Comparison of ENCODE assay signal across 19 cellular contexts in genomic region chr3:157922614-157923013, GRCh38.
DNase-seq lines count a peak whose midpoint lies in the region; ATAC-seq and TF ChIP-seq lines count a peak whose summit lies in the region.
"Had no signal": no experiment of that assay in that cellular context is flagged by ENCODE, and none has a peak within 500 bp of the region (broad histone marks: within the 10 kb centered on the region; RNA-seq: fewer than 3 reads in every experiment).

No MANE protein-coding gene starts in this region.

- H3K4me1 Mint-ChIP-seq in endodermal cell, result no peaks in the 10 kb centered on the region
- H3K4me1 Mint-ChIP-seq: central memory CD8-positive, alpha-beta T cell had no signal

- H3K9ac ChIP-seq in endodermal cell (ENCODE audit: extremely low read depth, low read length, poor library complexity, severe bottlenecking), result no peak overlapping the region

- TF ChIP-seq CTCF in endodermal cell (conservative IDR thresholded peaks at IDR 0.05), result no peak

- no peaks in the 10 kb centered on the region for H3K27me3 ChIP-seq in endodermal cell (ENCODE audit: control insufficient read depth, insufficient read depth, low read length, poor library complexity, severe bottlenecking)
- H3K27me3 ChIP-seq: uterus had no signal

- WGBS in endodermal cell (ENCODE audit: insufficient coverage in 1 of 2, insufficient read length in 1 of 2), 2 experiments, result 100% methylated on average over 1 of the region's 1 CpG; no CpG with 5 or more reads in 1 of the 2 experiments

- no peak overlapping the region for H3K4me3 Mint-ChIP-seq in endodermal cell
- H3K4me3 Mint-ChIP-seq: activated T-helper 17 cell treated with anti-CD3 and anti-CD28 coated beads, Interleukin-2, amount 50 U/mL, for 72 hours; central memory CD8-positive, alpha-beta T cell; effector memory CD8-positive, alpha-beta T cell; T-helper 2 cell treated with Interferon-gamma antibody and Interleukin-4, amounts not matched to agents 5 μg/mL and 100 μg/mL, for 36 hours had no signal

- no peaks in the 10 kb centered on the region for H3K36me3 ChIP-seq in endodermal cell (ENCODE audit: control insufficient read depth, insufficient read depth, low read length)
- H3K36me3 ChIP-seq: lower lobe of right lung, uterus had no signal

- H3K27ac ChIP-seq in endodermal cell (ENCODE audit: low read depth, low read length), result no peak overlapping the region
- H3K27ac ChIP-seq: C4-2B, lower lobe of right lung, uterus had no signal

- H3K4me1 ChIP-seq in endodermal cell (ENCODE audit: control insufficient read depth, insufficient read depth, low read length), result no peaks in the 10 kb centered on the region
- H3K4me1 ChIP-seq: lower lobe of right lung, uterus had no signal

- no peak overlapping the region for H3K27ac Mint-ChIP-seq in endodermal cell
- H3K27ac Mint-ChIP-seq: activated T-helper 17 cell treated with anti-CD3 and anti-CD28 coated beads, Interleukin-2, amount 50 U/mL, for 72 hours; effector memory CD8-positive, alpha-beta T cell; T-helper 2 cell treated with Interferon-gamma antibody and Interleukin-4, amounts not matched to agents 5 μg/mL and 100 μg/mL, for 36 hours had no signal

- H3K27me3 Mint-ChIP-seq in endodermal cell (ENCODE audit: insufficient read depth), result no peaks in the 10 kb centered on the region
- H3K27me3 Mint-ChIP-seq: effector memory CD8-positive, alpha-beta T cell had no signal

- H3K36me3 Mint-ChIP-seq in endodermal cell (ENCODE audit: low read depth), result no peaks in the 10 kb centered on the region

- DNase-seq in endodermal cell (no peak), SHP77 (lab: John Stamatoyannopoulos, UW) (no peak), SHP77 treated with DMSO at 0.1 percent for 48 hours (lab: John Stamatoyannopoulos, UW) (no peak)
- DNase-seq: activated CD4-positive, CD25-positive, alpha-beta regulatory T cell treated with anti-CD3 and anti-CD28 coated beads, Interleukin-2, amount 50 U/mL, for 72 hours; DMS153; effector memory CD8-positive, alpha-beta T cell; head of caudate nucleus; lower lobe of right lung; NCI-H748 treated with DMSO at 0.1 percent for 48 hours; uterus had no signal

- no peak overlapping the region for H3K4me3 ChIP-seq in endodermal cell (ENCODE audit: low read length)
- H3K4me3 ChIP-seq: lower lobe of right lung, uterus had no signal

- H3K9me3 Mint-ChIP-seq in endodermal cell, result peaks cover 2% of the 10 kb centered on the region
- H3K9me3 Mint-ChIP-seq: effector memory CD8-positive, alpha-beta T cell; T-helper 2 cell treated with Interferon-gamma antibody and Interleukin-4, amounts not matched to agents 5 μg/mL and 100 μg/mL, for 36 hours had no signal

- ATAC-seq in GM18498 (IDR thresholded peaks at IDR 0.05; ENCODE audit: unreplicated experiment), result peak; percentile 84
- ATAC-seq in GM19035 (IDR thresholded peaks at IDR 0.05; ENCODE audit: unreplicated experiment), result peak; percentile 73
- peak; percentile 85 for ATAC-seq in HG02571 (IDR thresholded peaks at IDR 0.05; ENCODE audit: unreplicated experiment)
- peak; percentile 87 for ATAC-seq in HG03342 (IDR thresholded peaks at IDR 0.05; ENCODE audit: unreplicated experiment)
- no peak for ATAC-seq in HG03460 (IDR thresholded peaks at IDR 0.05; ENCODE audit: unreplicated experiment)
- ATAC-seq: activated T-helper 17 cell treated with anti-CD3 and anti-CD28 coated beads, Interleukin-2, amount 50 U/mL, for 72 hours; effector memory CD8-positive, alpha-beta T cell; lower lobe of right lung had no signal

- H3K9me3 ChIP-seq in endodermal cell (ENCODE audit: control insufficient read depth, low read length), result no peaks in the 10 kb centered on the region
- H3K9me3 ChIP-seq: lower lobe of right lung, uterus had no signal
